In the genomic region with DNA sequence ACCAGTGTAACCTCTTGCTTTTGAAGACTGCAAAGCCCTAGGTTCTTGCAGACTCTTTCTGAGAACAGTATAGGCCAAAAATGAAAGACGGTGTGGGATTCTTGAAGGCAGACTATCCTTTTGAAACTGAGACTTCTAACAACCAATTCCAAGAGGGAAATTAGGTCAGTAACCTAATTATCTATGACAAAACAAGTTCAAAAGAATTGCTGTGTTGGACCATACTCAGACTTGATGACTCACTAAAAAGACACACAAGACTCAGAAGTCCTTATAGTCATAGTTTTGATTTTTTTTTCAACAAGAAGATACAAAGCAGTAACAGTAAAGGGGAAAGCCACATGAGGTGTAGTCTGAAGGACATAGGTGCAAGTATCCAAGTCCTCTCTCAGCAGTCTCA, we compare ENCODE assay signal across 17 cellular contexts.
"Had no signal": no experiment of that assay in that cellular context is flagged by ENCODE, and none has a peak within 500 bp of the region (broad histone marks: within the 10 kb centered on the region; RNA-seq: fewer than 3 reads in every experiment).

No MANE protein-coding gene starts in this region.

- H3K9me3 Mint-ChIP-seq: activated naive CD4-positive, alpha-beta T cell treated with anti-CD3 and anti-CD28 coated beads for 36 hours; endodermal cell had no signal

- H3K4me3 ChIP-seq: colonic mucosa, thyroid gland had no signal

- ATAC-seq: left lobe of liver had no signal

- DNase-seq: activated B cell treated with CpG ODN at 0.5 μM for 24 hours; activated CD4-positive, alpha-beta memory T cell treated with anti-CD3 and anti-CD28 coated beads, Interleukin-2, amount 10 ng/mL, durations not matched to agents 7 days and 5 days; activated CD4-positive, alpha-beta T cell treated with anti-CD3 and anti-CD28 coated beads for 48 hours; activated naive CD4-positive, alpha-beta T cell treated with anti-CD3 and anti-CD28 coated beads for 36 hours; activated T-cell treated with anti-CD3 and anti-CD28 coated beads, Interleukin-2, amount 50 U/mL, for 1 hour; aorta; central memory CD4-positive, alpha-beta T cell; colonic mucosa; endodermal cell; erythroblast; hypothalamus; stimulated activated CD4-positive, alpha-beta T cell treated with anti-CD3 and anti-CD28 coated beads, Interleukin-2, amount 100 ng/mL, for 24 hours; stimulated activated naive CD4-positive, alpha-beta T cell treated with Interleukin-2 at 50 U/mL for 16 hours; thyroid gland had no signal

- H3K27ac ChIP-seq: colonic mucosa, thyroid gland had no signal

- FAIRE-seq: keratinocyte had no signal

- H3K4me3 Mint-ChIP-seq: activated B cell treated with CpG ODN at 0.5 μM for 24 hours; activated CD4-positive, alpha-beta memory T cell treated with anti-CD3 and anti-CD28 coated beads, Interleukin-2, amount 10 ng/mL, durations not matched to agents 7 days and 5 days; activated naive CD4-positive, alpha-beta T cell treated with anti-CD3 and anti-CD28 coated beads for 36 hours; endodermal cell; T-helper 2 cell treated with Interferon-gamma antibody and Interleukin-4, amounts not matched to agents 5 μg/mL and 100 μg/mL, for 36 hours had no signal

- H3K27me3 Mint-ChIP-seq: activated B cell treated with CpG ODN at 0.5 μM for 24 hours; activated CD4-positive, alpha-beta memory T cell treated with anti-CD3 and anti-CD28 coated beads, Interleukin-2, amount 10 ng/mL, durations not matched to agents 7 days and 5 days had no signal

- H3K9me3 ChIP-seq: colonic mucosa, thyroid gland had no signal

- H3K27me3 ChIP-seq: colonic mucosa, thyroid gland had no signal

- H3K36me3 ChIP-seq: colonic mucosa, thyroid gland had no signal

- H3K4me1 Mint-ChIP-seq: activated B cell treated with CpG ODN at 0.5 μM for 24 hours; activated CD4-positive, alpha-beta memory T cell treated with anti-CD3 and anti-CD28 coated beads, Interleukin-2, amount 10 ng/mL, durations not matched to agents 7 days and 5 days; endodermal cell had no signal

- H3K27ac Mint-ChIP-seq: activated B cell treated with CpG ODN at 0.5 μM for 24 hours; activated CD4-positive, alpha-beta memory T cell treated with anti-CD3 and anti-CD28 coated beads, Interleukin-2, amount 10 ng/mL, durations not matched to agents 7 days and 5 days; activated naive CD4-positive, alpha-beta T cell treated with anti-CD3 and anti-CD28 coated beads for 36 hours; endodermal cell; T-helper 2 cell treated with Interferon-gamma antibody and Interleukin-4, amounts not matched to agents 5 μg/mL and 100 μg/mL, for 36 hours had no signal

- H3K4me1 ChIP-seq: colonic mucosa, thyroid gland had no signal
